In the genomic region with DNA sequence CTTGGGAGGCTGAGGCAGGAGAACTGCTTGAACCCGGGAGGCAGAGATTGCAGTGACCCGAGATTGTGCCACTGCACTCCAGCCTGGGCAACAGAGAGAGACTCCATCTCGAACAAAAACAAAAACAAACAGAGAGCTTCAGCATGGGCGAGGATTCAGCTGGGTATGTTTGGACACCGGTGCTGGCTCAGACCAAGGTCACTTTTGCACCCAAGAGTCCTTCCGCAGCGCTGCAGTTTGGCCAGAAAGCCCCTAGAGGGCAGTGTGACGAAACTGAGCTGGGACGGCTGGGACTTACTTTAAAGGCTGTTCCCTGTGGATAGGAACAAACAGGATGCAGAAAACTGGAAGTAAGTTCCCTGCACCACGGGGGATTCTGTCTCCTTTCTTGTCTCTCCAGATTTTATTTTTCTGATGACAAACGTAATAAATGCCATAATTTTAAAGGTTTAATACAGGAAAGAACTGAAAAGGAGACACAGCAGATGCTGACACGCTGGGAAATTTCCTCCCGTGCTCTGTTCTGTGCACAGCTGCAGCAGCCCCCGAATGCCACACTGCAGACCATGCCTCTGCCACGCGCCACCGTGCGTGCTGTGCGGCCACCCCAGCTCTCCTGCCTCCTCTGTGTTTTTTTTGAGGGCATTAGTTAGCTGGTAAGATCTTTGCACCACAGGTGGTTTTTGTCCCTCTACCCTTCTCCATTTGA, we compare ENCODE assay signal across 8 cellular contexts. TPM values are rescaled to one million over a fixed set of nuclear protein-coding genes. Genes with fewer than 3 reads are reported as not detected.
DNase-seq lines count a peak whose midpoint lies in the region; ATAC-seq and TF ChIP-seq lines count a peak whose summit lies in the region.

No MANE protein-coding gene starts in this region.

- H3K27me3 Mint-ChIP-seq in HFFc6 (ENCODE audit: insufficient read depth), result peaks cover 25% of the 10 kb centered on the region
- no peaks in the 10 kb centered on the region for H3K27me3 Mint-ChIP-seq in nephron (ENCODE audit: low read depth)

- H3K4me3 Mint-ChIP-seq in HFFc6 (peak overlapping the region; percentile 43), nephron (no peak overlapping the region)

- no peak overlapping the region for H3K27ac ChIP-seq in OCI-LY3 (ENCODE audit: low read length)
- H3K27ac ChIP-seq in esophagus squamous epithelium, result peak overlapping the region in 3 of 4 donors; percentile 21 to 60 (median 43)

- H3K36me3 Mint-ChIP-seq in HFFc6 (ENCODE audit: low read depth) (peaks cover 48% of the 10 kb centered on the region), nephron (ENCODE audit: low read depth) (peaks cover 46% of the 10 kb centered on the region)

- H3K27ac Mint-ChIP-seq in HFFc6 (peak overlapping the region; percentile 51), nephron (no peak overlapping the region)

- H3K4me1 Mint-ChIP-seq in HFFc6 (ENCODE audit: low read depth) (peaks cover 74% of the 10 kb centered on the region), nephron (no peaks in the 10 kb centered on the region)

- POLR2A ChIA-PET in BJ (lab: Charles Lee), result no interaction called here

- TF ChIP-seq POLR2A in esophagus squamous epithelium (IDR thresholded peaks at IDR 0.05), result no peak

- no peak overlapping the region for H3K9ac ChIP-seq in OCI-LY3 (ENCODE audit: low read length)

- TF ChIP-seq CTCF in BJ (IDR thresholded peaks at IDR 0.05; ENCODE audit: insufficient read depth, low read depth, low read length) (peak; percentile 92), HFFc6 (IDR thresholded peaks at IDR 0.05) (peak; percentile 93), OCI-LY3 (IDR thresholded peaks at IDR 0.05; ENCODE audit: low read depth, low read length) (peak; percentile 78), esophagus squamous epithelium (IDR thresholded peaks at IDR 0.05) (peak; percentile 82 to 91 (median 86)), nephron (IDR thresholded peaks at IDR 0.05; ENCODE audit: unreplicated experiment in 3 of 3) (peak; percentile 84 to 90 (median 89))

- H4K20me1 ChIP-seq in OCI-LY3 (ENCODE audit: insufficient read depth, low read length), result no peaks in the 10 kb centered on the region

- DNase-seq in BJ (ENCODE audit: low read depth) (no peak), HFFc6 (peak; percentile 75), esophagus squamous epithelium (lab: John Stamatoyannopoulos, UW) (no peak)
- DNase-seq in activated T-cell treated with anti-CD3 and anti-CD28 coated beads, Interleukin-2, amount 50 U/mL, for 1 hour, result peak; percentile 70
- DNase-seq in stimulated activated naive CD8-positive, alpha-beta T cell treated with anti-CD3 and anti-CD28 coated beads, Interleukin-15, Interleukin-2, amounts not matched to agents 100 U/mL and 50 U/mL, for 24 hours, result peak; percentile 78

- ATAC-seq in stimulated activated naive CD8-positive, alpha-beta T cell treated with anti-CD3 and anti-CD28 coated beads, Interleukin-15, Interleukin-2, amounts not matched to agents 100 U/mL and 50 U/mL, for 24 hours, result peak; percentile 74
- ATAC-seq in HG02970 (IDR thresholded peaks at IDR 0.05; ENCODE audit: low FRiP score, unreplicated experiment), result no peak

- peak overlapping the region; percentile 42 for H3K4me2 ChIP-seq in OCI-LY3 (ENCODE audit: low read length)

- H3K27me3 ChIP-seq in BJ (ENCODE audit: control insufficient read depth, insufficient read depth, low read length), result no peaks in the 10 kb centered on the region
- H3K27me3 ChIP-seq in OCI-LY3 (ENCODE audit: low read depth, low read length), result peaks cover 7% of the 10 kb centered on the region; the same call in 1 of the 2 replicates
- no peaks in the 10 kb centered on the region for H3K27me3 ChIP-seq in esophagus squamous epithelium

- H3K36me3 ChIP-seq in BJ (ENCODE audit: control insufficient read depth, insufficient read depth, low read length) (peaks cover 10% of the 10 kb centered on the region), OCI-LY3 (replicated peaks; ENCODE audit: low read depth, low read length) (no peaks in the 10 kb centered on the region), esophagus squamous epithelium (peaks cover 0 to 29% (median 0%) of the 10 kb centered on the region in 3 donors)

- no peaks in the 10 kb centered on the region for H3K79me2 ChIP-seq in OCI-LY3 (ENCODE audit: low read length)

- H3K4me3 ChIP-seq in BJ (ENCODE audit: low read depth, low read length) (no peak overlapping the region), OCI-LY3 (ENCODE audit: low read length) (no peak overlapping the region), esophagus squamous epithelium (peak overlapping the region in 1 of 4 donors; percentile 18)

- intact Hi-C loops in esophagus squamous epithelium (cut with DNase I), result loop anchor here (5.0 kb wide), 1 partner anchor 106 kb away; no protein-coding TSS in a partner anchor

- H3K4me1 ChIP-seq in OCI-LY3 (ENCODE audit: low read length), result 0 out of 2 replicates have a peak, but pooled peaks cover 3% of the 10 kb centered on the region
- peaks cover 0 to 51% (median 14%) of the 10 kb centered on the region in 3 donors for H3K4me1 ChIP-seq in esophagus squamous epithelium

- WGBS in esophagus squamous epithelium, 2 donors, result 24 to 30% methylated on average over 18 to 19 of the region's 19 CpGs

- CTCF ChIA-PET in BJ (lab: Yijun Ruan, JAX), result interaction anchor here (0.6 to 4.6 kb wide), 24 partner anchors 8 to 367 kb away, joined by 3 to 63 read pairs (median 4); no protein-coding TSS in a partner anchor

- H3K9me3 Mint-ChIP-seq in HFFc6, result peaks cover 3% of the 10 kb centered on the region; the same call in 1 of the 2 replicates
- H3K9me3 Mint-ChIP-seq in nephron, result no peaks in the 10 kb centered on the region

- H2AFZ ChIP-seq in OCI-LY3 (ENCODE audit: low read depth, low read length), result no peak overlapping the region

- H3K9me3 ChIP-seq in OCI-LY3 (ENCODE audit: insufficient read depth, low read length) (no peaks in the 10 kb centered on the region), esophagus squamous epithelium (no peaks in the 10 kb centered on the region)

RNA-seq across cellular contexts. Expression of a gene that starts 25.2 kb away (rescaled TPM):
- 17.0 and 22.1 TPM in 2 replicates for polyA plus RNA-seq in BJ (2011; rRNA removed)
- polyA minus RNA-seq in BJ (2011; rRNA and poly(A)+ RNA removed), result 28.9 TPM in 2 replicates
- 10 to 100 TPM; 43.6 to 50.3 (median 46.2) TPM for total RNA-seq in HFFc6 (2021; fragmentation: NEBNext Ultra II Directional; extraction: Animal tissue kit (Norgen Biotek cat#: 25700))
- total RNA-seq in esophagus squamous epithelium, result 10 to 100 TPM; 13.2 to 38.9 (median 22.4) TPM

RNA-seq across cellular contexts. Expression of a gene that starts 37.2 kb away (rescaled TPM):
- polyA plus RNA-seq in BJ (2011; rRNA removed), result 0.13 and 0.15 TPM in 2 replicates
- polyA minus RNA-seq in BJ (2011; rRNA and poly(A)+ RNA removed), result 0.66 and 1.1 TPM in 2 replicates
- 1 to 10 TPM in 4 of 6 experiments, under 1 TPM in 2; 0.85 to 2.7 (median 1.6) TPM for total RNA-seq in HFFc6 (2021; fragmentation: NEBNext Ultra II Directional; extraction: Animal tissue kit (Norgen Biotek cat#: 25700))
- total RNA-seq in esophagus squamous epithelium, result 1 to 10 TPM in 2 of 4 donors, under 1 TPM in 2; 0.42 to 6.9 (median 1.1) TPM

RNA-seq across cellular contexts. Expression of a gene that starts 59.4 kb away (rescaled TPM):
- polyA plus RNA-seq in BJ (2011; rRNA removed), result 319 and 361 TPM in 2 replicates
- polyA minus RNA-seq in BJ (2011; rRNA and poly(A)+ RNA removed), result 119 and 190 TPM in 2 replicates
- total RNA-seq in HFFc6 (2021; fragmentation: NEBNext Ultra II Directional; extraction: Animal tissue kit (Norgen Biotek cat#: 25700)), result 100 to 1,000 TPM; 547 to 705 (median 601) TPM
- 100 to 1,000 TPM in 1 of 4 donors, 10 to 100 TPM in 2, 1 to 10 TPM in 1; 6.1 to 154 (median 28.2) TPM for total RNA-seq in esophagus squamous epithelium

Comparison
In these comparisons a context has a peak if more than half of its experiments do, and no peak if none do; other contexts are left out.
1. DNase-seq: peak in HFFc6 (single experiment), activated T-cell treated with anti-CD3 and anti-CD28 coated beads, Interleukin-2, amount 50 U/mL, for 1 hour (single experiment) and stimulated activated naive CD8-positive, alpha-beta T cell treated with anti-CD3 and anti-CD28 coated beads, Interleukin-15, Interleukin-2, amounts not matched to agents 100 U/mL and 50 U/mL, for 24 hours (single experiment); none in BJ (single experiment) and esophagus squamous epithelium (single experiment).
2. Peak in every context shown above with its lines, with median percentiles within 50 percentile points of each other: CTCF ChIP-seq.